12 cellular contexts compared by ENCODE assay signal in genomic region chr11:1983601-1983961, GRCh38. TPM values are rescaled to one million over a fixed set of nuclear protein-coding genes. Genes with fewer than 3 reads are reported as not detected.
"Had no signal": no experiment of that assay in that cellular context is flagged by ENCODE, and none has a peak within 500 bp of the region (broad histone marks: within the 10 kb centered on the region; RNA-seq: fewer than 3 reads in every experiment).

No MANE protein-coding gene starts in this region.

- H3K4me1 ChIP-seq: uterus had no signal

- H3K4me2 ChIP-seq: hepatocyte had no signal

- H3K27me3 ChIP-seq: hepatocyte, uterus had no signal

- H3K9me3 ChIP-seq: mucosa of descending colon, uterus had no signal

- H3K27ac ChIP-seq: hepatocyte, uterus, VCaP had no signal

- H2AFZ ChIP-seq: hepatocyte had no signal

- ATAC-seq: mucosa of descending colon; naive thymus-derived CD8-positive, alpha-beta T cell had no signal

- DNase-seq: activated CD4-positive, alpha-beta T cell treated with anti-CD3 and anti-CD28 coated beads for 4 hours; activated CD8-positive, alpha-beta memory T cell treated with anti-CD3 and anti-CD28 coated beads for 24 hours; activated naive CD4-positive, alpha-beta T cell treated with anti-CD3 and anti-CD28 coated beads, Interleukin-2, amount 10 ng/mL, durations not matched to agents 7 days and 5 days; amniotic stem cell; dermis blood vessel endothelial cell; mammary epithelial cell; naive thymus-derived CD8-positive, alpha-beta T cell; T-helper 1 cell had no signal

- H3K79me2 ChIP-seq: hepatocyte had no signal

- H3K4me3 ChIP-seq: hepatocyte, mucosa of descending colon, uterus had no signal

- H3K36me3 ChIP-seq: uterus had no signal

RNA-seq across cellular contexts. Expression of gene H19, which starts 14.1 kb away (rescaled TPM):
- total RNA-seq: naive thymus-derived CD8-positive, alpha-beta T cell had no signal
- polyA plus RNA-seq: naive thymus-derived CD8-positive, alpha-beta T cell had no signal
